8 cellular contexts compared by ENCODE assay signal in genomic region chr7:105011771-105012502, GRCh38. TPM values are rescaled to one million over a fixed set of nuclear protein-coding genes. Genes with fewer than 3 reads are reported as not detected.
DNase-seq lines count a peak whose midpoint lies in the region; FAIRE-seq and TF ChIP-seq lines count a peak whose summit lies in the region.

No MANE protein-coding gene starts in this region.

- peaks cover 5% of the 10 kb centered on the region for H3K36me3 Mint-ChIP-seq in IgD-negative memory B cell
- peaks cover 81% of the 10 kb centered on the region for H3K36me3 Mint-ChIP-seq in activated T-helper 2 cell treated with anti-CD3 and anti-CD28 coated beads, Interferon-gamma antibody, Interleukin-2, Interleukin-4, amounts not matched to agents 10 μg/mL and 5 μg/mL and 100 μg/mL, durations not matched to agents 14 hours and 24 hours and 36 hours (ENCODE audit: low read depth)

- no peaks in the 10 kb centered on the region for H3K27me3 Mint-ChIP-seq in IgD-negative memory B cell
- H3K27me3 Mint-ChIP-seq in activated T-helper 2 cell treated with anti-CD3 and anti-CD28 coated beads, Interferon-gamma antibody, Interleukin-2, Interleukin-4, amounts not matched to agents 10 μg/mL and 5 μg/mL and 100 μg/mL, durations not matched to agents 14 hours and 24 hours and 36 hours (ENCODE audit: low read depth) = no peaks in the 10 kb centered on the region

- no peak for TF ChIP-seq CTCF in left ventricle myocardium inferior (IDR thresholded peaks at IDR 0.05; ENCODE audit: borderline replicate concordance)

- H3K36me3 ChIP-seq in left ventricle myocardium inferior = no peaks in the 10 kb centered on the region
- peaks cover 0 to 3% of the 10 kb centered on the region in 2 donors for H3K36me3 ChIP-seq in small intestine (ENCODE audit: control insufficient read depth in 2 of 2, insufficient read depth in 2 of 2, low read length in 2 of 2)

- H3K4me3 Mint-ChIP-seq in IgD-negative memory B cell = peak overlapping the region; percentile 99 to 100 (median 100)
- H3K4me3 Mint-ChIP-seq in activated T-helper 2 cell treated with anti-CD3 and anti-CD28 coated beads, Interferon-gamma antibody, Interleukin-2, Interleukin-4, amounts not matched to agents 10 μg/mL and 5 μg/mL and 100 μg/mL, durations not matched to agents 14 hours and 24 hours and 36 hours (ENCODE audit: low read depth) = peak overlapping the region; percentile 91

- WGBS in small intestine, 3 donors = 0% methylated on average over 20 to 23 of the region's 23 CpGs

- DNase-seq in A172 (ENCODE audit: low spot score) (peak; percentile 10), left ventricle myocardium inferior (no peak), small intestine (no peak), GOT3 (lab: John Stamatoyannopoulos, UW) (no peak), AG08395 (ENCODE audit: low spot score) (no peak), NCI-H2196 treated with DMSO at 0.1 percent for 48 hours (lab: John Stamatoyannopoulos, UW; ENCODE audit: unreplicated experiment) (no peak)
- peak; percentile 19 for DNase-seq in activated T-helper 2 cell treated with anti-CD3 and anti-CD28 coated beads, Interferon-gamma antibody, Interleukin-2, Interleukin-4, amounts not matched to agents 10 μg/mL and 5 μg/mL and 100 μg/mL, durations not matched to agents 14 hours and 24 hours and 36 hours (ENCODE audit: low spot score)

- peak overlapping the region; percentile 100 for H3K27ac Mint-ChIP-seq in IgD-negative memory B cell
- peak overlapping the region; percentile 100 for H3K27ac Mint-ChIP-seq in activated T-helper 2 cell treated with anti-CD3 and anti-CD28 coated beads, Interferon-gamma antibody, Interleukin-2, Interleukin-4, amounts not matched to agents 10 μg/mL and 5 μg/mL and 100 μg/mL, durations not matched to agents 14 hours and 24 hours and 36 hours

- peaks cover 72% of the 10 kb centered on the region for H3K4me1 ChIP-seq in left ventricle myocardium inferior
- H3K4me1 ChIP-seq in small intestine (ENCODE audit: control insufficient read depth in 2 of 2, insufficient read depth in 1 of 2, low read depth in 1 of 2, low read length in 1 of 2) = peaks cover 0 to 8% of the 10 kb centered on the region in 2 donors

- intact Hi-C loops in activated T-helper 2 cell treated with anti-CD3 and anti-CD28 coated beads, Interferon-gamma antibody, Interleukin-2, Interleukin-4, amounts not matched to agents 10 μg/mL and 5 μg/mL and 100 μg/mL, durations not matched to agents 14 hours and 24 hours and 36 hours (cut with micrococcal nuclease) = loop anchor here (1.0 to 5.0 kb wide), 7 partner anchors 9 to 1273 kb away; partner anchors contain the start of gene NAMPT
- intact Hi-C loops in left ventricle myocardium inferior (cut with micrococcal nuclease) = no loop called here

- H3K9me3 Mint-ChIP-seq in IgD-negative memory B cell = peaks cover 0 to 10% (median 0%) of the 10 kb centered on the region in 3 donors
- no peaks in the 10 kb centered on the region for H3K9me3 Mint-ChIP-seq in activated T-helper 2 cell treated with anti-CD3 and anti-CD28 coated beads, Interferon-gamma antibody, Interleukin-2, Interleukin-4, amounts not matched to agents 10 μg/mL and 5 μg/mL and 100 μg/mL, durations not matched to agents 14 hours and 24 hours and 36 hours

- H3K27me3 ChIP-seq in left ventricle myocardium inferior (ENCODE audit: low read depth) = no peaks in the 10 kb centered on the region
- H3K27me3 ChIP-seq in small intestine (ENCODE audit: control insufficient read depth in 2 of 2, insufficient read depth in 2 of 2, low read length in 2 of 2) = no peaks in the 10 kb centered on the region

- H3K27ac ChIP-seq in left ventricle myocardium inferior (replicated peaks) = peak overlapping the region; percentile 100
- H3K27ac ChIP-seq in small intestine (ENCODE audit: low read depth in 1 of 2, low read length in 1 of 2) = peak overlapping the region; percentile 98 to 100

- H3K9me3 ChIP-seq in left ventricle myocardium inferior (replicated peaks) (no peaks in the 10 kb centered on the region), small intestine (ENCODE audit: control insufficient read depth, low read depth) (no peaks in the 10 kb centered on the region)

- peak overlapping the region; percentile 75 for H3K4me3 ChIP-seq in left ventricle myocardium inferior
- peak overlapping the region; percentile 60 to 79 for H3K4me3 ChIP-seq in small intestine (ENCODE audit: low read depth in 1 of 2, low read length in 2 of 2)

- peaks cover 26 to 38% (median 31%) of the 10 kb centered on the region in 3 donors for H3K4me1 Mint-ChIP-seq in IgD-negative memory B cell
- H3K4me1 Mint-ChIP-seq in activated T-helper 2 cell treated with anti-CD3 and anti-CD28 coated beads, Interferon-gamma antibody, Interleukin-2, Interleukin-4, amounts not matched to agents 10 μg/mL and 5 μg/mL and 100 μg/mL, durations not matched to agents 14 hours and 24 hours and 36 hours (ENCODE audit: low read depth) = peaks cover 35% of the 10 kb centered on the region

- FAIRE-seq in small intestine (lab: Jason Lieb, UNC) = no peak

RNA-seq across cellular contexts. Expression of gene KMT2E, which starts 2.1 kb away (rescaled TPM):
- 27.6 and 40.3 TPM in 2 replicates for total RNA-seq in A172 (2014; rRNA removed; shearing (Covaris generic))
- polyA plus RNA-seq in IgD-negative memory B cell (239 TPM), small intestine (10 to 100 TPM; 11.1 to 20.0 (median 12.5) TPM)
- total RNA-seq in activated T-helper 2 cell treated with anti-CD3 and anti-CD28 coated beads, Interferon-gamma antibody, Interleukin-2, Interleukin-4, amounts not matched to agents 10 μg/mL and 5 μg/mL and 100 μg/mL, durations not matched to agents 14 hours and 24 hours and 36 hours = 134 and 135 TPM in 2 replicates
- 40.2 TPM for total RNA-seq in left ventricle myocardium inferior

Comparison
In these comparisons a context has a peak if more than half of its experiments do, and no peak if none do; other contexts are left out.
1. DNase-seq: peak in A172 (single experiment) and activated T-helper 2 cell treated with anti-CD3 and anti-CD28 coated beads, Interferon-gamma antibody, Interleukin-2, Interleukin-4, amounts not matched to agents 10 μg/mL and 5 μg/mL and 100 μg/mL, durations not matched to agents 14 hours and 24 hours and 36 hours (single experiment); none in left ventricle myocardium inferior (single experiment), small intestine (single experiment), GOT3 (single experiment), AG08395 (single experiment) and NCI-H2196 treated with DMSO at 0.1 percent for 48 hours (single experiment).